28 cellular contexts compared by ENCODE assay signal in genomic region chr12:64412458-64412857, GRCh38. TPM values are rescaled to one million over a fixed set of nuclear protein-coding genes. Genes with fewer than 3 reads are reported as not detected.
"Had no signal": no experiment of that assay in that cellular context is flagged by ENCODE, and none has a peak within 500 bp of the region (broad histone marks: within the 10 kb centered on the region; RNA-seq: fewer than 3 reads in every experiment).

No MANE protein-coding gene starts in this region.

- H3K27me3 Mint-ChIP-seq: activated T-cell treated with anti-CD3 and anti-CD28 coated beads, Interleukin-2, amount 50 U/mL, for 24 hours; activated T-helper 17 cell treated with anti-CD3 and anti-CD28 coated beads, Interleukin-2, amount 50 U/mL, for 72 hours; brain; memory B cell; naive thymus-derived CD8-positive, alpha-beta T cell had no signal

- H3K9me3 ChIP-seq: heart left ventricle, psoas muscle, sigmoid colon, spleen, suprapubic skin, tibial nerve had no signal

- H3K4me3 ChIP-seq: heart left ventricle, neural progenitor cell, psoas muscle, sigmoid colon, spleen, suprapubic skin, tibial nerve had no signal

- H3K27ac Mint-ChIP-seq: activated T-cell treated with anti-CD3 and anti-CD28 coated beads, Interleukin-2, amount 50 U/mL, for 24 hours; activated T-helper 17 cell treated with anti-CD3 and anti-CD28 coated beads, Interleukin-2, amount 50 U/mL, for 72 hours; immature natural killer cell; memory B cell; neural progenitor cell had no signal

- H3K4me3 Mint-ChIP-seq: activated T-cell treated with anti-CD3 and anti-CD28 coated beads, Interleukin-2, amount 50 U/mL, for 24 hours; activated T-helper 17 cell treated with anti-CD3 and anti-CD28 coated beads, Interleukin-2, amount 50 U/mL, for 72 hours; immature natural killer cell; memory B cell; naive thymus-derived CD8-positive, alpha-beta T cell; neural progenitor cell had no signal

- DNase-seq: activated CD4-positive, alpha-beta T cell treated with anti-CD3 and anti-CD28 coated beads for 4 hours; activated CD4-positive, alpha-beta T cell treated with anti-CD3 and anti-CD28 coated beads, Interleukin-2, amount 50 U/mL, for 48 hours; activated CD8-positive, alpha-beta memory T cell treated with anti-CD3 and anti-CD28 coated beads, Interleukin-2, amount 50 U/mL, for 4 hours; activated T-cell treated with anti-CD3 and anti-CD28 coated beads, Interleukin-2, amount 50 U/mL, for 24 hours; heart left ventricle; hypothalamus; immature natural killer cell; kidney; left colon; midbrain; naive thymus-derived CD8-positive, alpha-beta T cell; occipital lobe; psoas muscle; sigmoid colon; spleen; stimulated activated naive CD4-positive, alpha-beta T cell; T-helper 1 cell had no signal

- ATAC-seq: activated naive CD4-positive, alpha-beta T cell treated with anti-CD3 and anti-CD28 coated beads, Interleukin-2, amount 50 U/mL, for 72 hours; activated T-helper 17 cell treated with anti-CD3 and anti-CD28 coated beads, Interleukin-2, amount 50 U/mL, for 72 hours; heart left ventricle; left colon; naive thymus-derived CD8-positive, alpha-beta T cell; psoas muscle had no signal

RNA-seq across cellular contexts. Expression of gene C12orf56, which starts 21.9 kb away (rescaled TPM):
- total RNA-seq: activated CD8-positive, alpha-beta memory T cell treated with anti-CD3 and anti-CD28 coated beads for 36 hours; activated naive CD4-positive, alpha-beta T cell treated with anti-CD3 and anti-CD28 coated beads, Interleukin-2, amount 50 U/mL, for 72 hours; activated T-helper 17 cell treated with anti-CD3 and anti-CD28 coated beads, Interleukin-2, amount 50 U/mL, for 72 hours; cardiac septum; endothelial cell of umbilical vein; heart left ventricle; naive thymus-derived CD8-positive, alpha-beta T cell; occipital lobe; psoas muscle; ureter had no signal
